In genomic region chr6:70860044-70860443, GRCh38 we compare ENCODE assay signal across 22 cellular contexts.
DNase-seq lines count a peak whose midpoint lies in the region; ATAC-seq and TF ChIP-seq lines count a peak whose summit lies in the region.
"Had no signal": no experiment of that assay in that cellular context is flagged by ENCODE, and none has a peak within 500 bp of the region (broad histone marks: within the 10 kb centered on the region; RNA-seq: fewer than 3 reads in every experiment).

No MANE protein-coding gene starts in this region.

- 96% methylated on average over 1 of the region's 1 CpG for WGBS in SK-N-SH (ENCODE audit: low lambda C conversion rate)

- TF ChIP-seq EP300 in SK-N-SH (IDR thresholded peaks at IDR 0.05; ENCODE audit: borderline replicate concordance in 1 of 2, low read depth in 1 of 2, low read length in 1 of 2): no peak

- no peaks in the 10 kb centered on the region for H3F3A ChIP-seq in SK-N-SH (replicated peaks; ENCODE audit: insufficient read depth)

- peaks cover 0 to 4% of the 10 kb centered on the region in 2 experiments; a peak in 1 of 4 replicates for H3K4me1 ChIP-seq in SK-N-SH (ENCODE audit: control insufficient read depth in 1 of 2, insufficient read depth in 2 of 2, low read depth in 1 of 2, low read length in 1 of 2)
- H3K4me1 ChIP-seq: right lobe of liver, tibial artery had no signal

- no peak for TF ChIP-seq RAD21 in SK-N-SH (IDR thresholded peaks at IDR 0.05; ENCODE audit: low read length)

- CTCF ChIA-PET in SK-N-SH (lab: Yijun Ruan, JAX): interaction anchor here (0.9 kb wide), 1 partner anchor 156 kb away, joined by 3 read pairs; no protein-coding TSS in a partner anchor

- no peak overlapping the region for H2AFZ ChIP-seq in SK-N-SH (ENCODE audit: low read depth)

- DNase-seq in GM04504 (ENCODE audit: low read depth): peak; percentile 7
- peak; percentile 90 for DNase-seq in NCI-H82 (lab: John Stamatoyannopoulos, UW)
- peak; percentile 76 for DNase-seq in cerebellar cortex (ENCODE audit: low spot score)
- DNase-seq in iPS-NIHi11 (ENCODE audit: low spot score): no peak
- DNase-seq in SK-N-SH: no peak
- DNase-seq in RPMI8226: no peak
- DNase-seq: activated CD4-positive, alpha-beta T cell treated with anti-CD3 and anti-CD28 coated beads, Interleukin-2, amount 10 ng/mL, durations not matched to agents 7 days and 5 days; activated naive CD4-positive, alpha-beta T cell; activated T-cell treated with anti-CD3 and anti-CD28 coated beads, Interleukin-2, amount 50 U/mL, for 48 hours; anterior cingulate cortex; DMS79; H7; left colon; mesendoderm; NCI-H1105 treated with DMSO at 0.1 percent for 48 hours; NCI-H2029; right lobe of liver; tibial artery had no signal

- H3K27ac ChIP-seq in SK-N-SH (ENCODE audit: low read depth in 2 of 2, low read length in 1 of 2): no peak overlapping the region
- H3K27ac ChIP-seq: right lobe of liver, tibial artery had no signal

- H3K36me3 ChIP-seq in SK-N-SH (replicated peaks in 1 of 2; ENCODE audit: control insufficient read depth in 1 of 2, insufficient read depth in 2 of 2, low read length in 1 of 2): peaks cover 3 to 25% of the 10 kb centered on the region in 2 experiments

- POLR2A ChIA-PET in SK-N-SH (lab: Yijun Ruan, JAX): no interaction called here

- no peaks in the 10 kb centered on the region for H3K27me3 ChIP-seq in SK-N-SH (ENCODE audit: insufficient read depth)
- H3K27me3 ChIP-seq: dorsolateral prefrontal cortex, right lobe of liver, tibial artery had no signal

- no peaks in the 10 kb centered on the region for H4K20me1 ChIP-seq in SK-N-SH (ENCODE audit: insufficient read depth)

- TF ChIP-seq CTCF in SK-N-SH (IDR thresholded peaks at IDR 0.05): no peak

- no peak overlapping the region for H3K4me3 ChIP-seq in SK-N-SH (ENCODE audit: low read depth in 2 of 2, low read length in 1 of 2)
- H3K4me3 ChIP-seq: dorsolateral prefrontal cortex, GM12878, right lobe of liver, tibial artery had no signal

- ATAC-seq in GM19463 (IDR thresholded peaks at IDR 0.05; ENCODE audit: unreplicated experiment): no peak
- ATAC-seq: GM12878, Panc1, right lobe of liver had no signal

- H3K9me3 ChIP-seq in SK-N-SH: no peaks in the 10 kb centered on the region
- H3K9me3 ChIP-seq: right lobe of liver, tibial artery had no signal

- no peak overlapping the region for H3K4me2 ChIP-seq in SK-N-SH

- no peaks in the 10 kb centered on the region for H3K79me2 ChIP-seq in SK-N-SH (ENCODE audit: insufficient read depth)

- no peaks in the 10 kb centered on the region for H3K9me2 ChIP-seq in SK-N-SH

- no peak overlapping the region for H3K9ac ChIP-seq in SK-N-SH

TF ChIP-seq in SK-N-SH, 30 proteins besides CTCF, POLR2A, EP300 and RAD21:
- no peak for TF ChIP-seq GABPA (IDR thresholded peaks at IDR 0.05; ENCODE audit: low read depth)

Comparison
In these comparisons a context has a peak if more than half of its experiments do, and no peak if none do; other contexts are left out.
1. DNase-seq: peak in GM04504 (single experiment), NCI-H82 (single experiment) and cerebellar cortex (single experiment); none in iPS-NIHi11 (single experiment), SK-N-SH (single experiment) and RPMI8226 (single experiment).